In the genomic region with DNA sequence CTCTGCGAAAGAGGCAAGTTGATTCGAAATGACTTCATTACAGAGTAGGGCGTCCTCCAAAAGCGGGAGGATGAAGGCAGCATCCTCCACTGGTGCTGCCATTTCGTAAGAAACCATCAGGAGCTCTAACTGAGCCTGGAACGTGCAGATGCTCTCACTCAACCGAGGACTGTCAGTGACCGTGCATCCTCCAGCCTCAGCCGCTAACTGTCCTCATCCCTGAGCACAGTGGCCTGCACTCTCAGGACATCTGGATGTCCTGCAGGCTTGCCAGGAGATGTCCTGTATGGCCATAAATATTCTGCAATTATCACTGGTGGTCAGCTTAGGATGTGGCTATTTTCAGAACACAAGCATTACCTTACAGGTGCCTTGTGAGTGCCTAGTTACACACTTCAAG, we compare ENCODE assay signal across 28 cellular contexts.
"Had no signal": no experiment of that assay in that cellular context is flagged by ENCODE, and none has a peak within 500 bp of the region (broad histone marks: within the 10 kb centered on the region; RNA-seq: fewer than 3 reads in every experiment).

No MANE protein-coding gene starts in this region.

- DNase-seq: activated CD4-positive, alpha-beta memory T cell treated with anti-CD3 and anti-CD28 coated beads, Interleukin-2, amount 10 ng/mL, durations not matched to agents 7 days and 5 days; activated CD4-positive, alpha-beta T cell treated with anti-CD3 and anti-CD28 coated beads for 1 hour; activated CD4-positive, alpha-beta T cell treated with anti-CD3 and anti-CD28 coated beads, Interleukin-2, amount 10 ng/mL, durations not matched to agents 7 days and 5 days; activated CD8-positive, alpha-beta memory T cell treated with anti-CD3 and anti-CD28 coated beads, Interleukin-2, amount 50 U/mL, for 48 hours; activated gamma-delta T cell; activated naive CD4-positive, alpha-beta T cell treated with anti-CD3 and anti-CD28 coated beads, Interleukin-2, amount 10 ng/mL, durations not matched to agents 7 days and 5 days; activated naive CD8-positive, alpha-beta T cell treated with anti-CD3 and anti-CD28 coated beads, Interleukin-2, amount 10 ng/mL, durations not matched to agents 7 days and 5 days; activated T-cell treated with anti-CD3 and anti-CD28 coated beads, Interleukin-2, amount 50 U/mL, for 24 hours; endodermal cell; foreskin keratinocyte; heart left ventricle; immature natural killer cell; kidney; left colon; naive B cell; nephron progenitor cell; sigmoid colon; small intestine; stimulated activated CD4-positive, alpha-beta T cell treated with anti-CD3 and anti-CD28 coated beads, Interleukin-1b, Interleukin-23, amount 100 ng/mL, for 48 hours; stimulated activated CD4-positive, alpha-beta T cell treated with anti-CD3 and anti-CD28 coated beads, Interleukin-4, amount 100 ng/mL, for 4 hours; stimulated activated CD8-positive, alpha-beta memory T cell treated with anti-CD3 and anti-CD28 coated beads, Interleukin-4, amount 100 ng/mL, for 48 hours; stimulated activated naive CD8-positive, alpha-beta T cell treated with anti-CD3 and anti-CD28 coated beads, Interleukin-15, amount 100 ng/mL, for 72 hours; T1000; thyroid gland; upper lobe of right lung; WERI-Rb-1 had no signal

- H3K4me1 ChIP-seq: esophagus muscularis mucosa, foreskin keratinocyte, heart left ventricle, sigmoid colon, upper lobe of right lung had no signal

- H3K27me3 ChIP-seq: ovary, thyroid gland had no signal

- H3K27ac ChIP-seq: esophagus muscularis mucosa, foreskin keratinocyte, heart left ventricle, ovary, sigmoid colon, thyroid gland, WERI-Rb-1 had no signal

- H3K4me3 ChIP-seq: esophagus muscularis mucosa, heart left ventricle, ovary, sigmoid colon, thyroid gland, upper lobe of right lung had no signal

- H3K9me3 ChIP-seq: esophagus muscularis mucosa, heart left ventricle, ovary, sigmoid colon, thyroid gland, upper lobe of right lung had no signal

- H3K36me3 ChIP-seq: esophagus muscularis mucosa, heart left ventricle, ovary, sigmoid colon, thyroid gland, upper lobe of right lung, WERI-Rb-1 had no signal
